18 cellular contexts compared by ENCODE assay signal in genomic region chr15:84699538-84700191, GRCh38. TPM values are rescaled to one million over a fixed set of nuclear protein-coding genes. Genes with fewer than 3 reads are reported as not detected.
DNase-seq lines count a peak whose midpoint lies in the region; ATAC-seq and TF ChIP-seq lines count a peak whose summit lies in the region.
"Had no signal": no experiment of that assay in that cellular context is flagged by ENCODE, and none has a peak within 500 bp of the region (broad histone marks: within the 10 kb centered on the region; RNA-seq: fewer than 3 reads in every experiment).

No MANE protein-coding gene starts in this region.

- no peak for DNase-seq in activated T-cell treated with anti-CD3 and anti-CD28 coated beads, Interleukin-2, amount 50 U/mL, for 72 hours
- DNase-seq in activated T-cell treated with anti-CD3 and anti-CD28 coated beads for 4 hours (no peak), GM23338 (ENCODE audit: low spot score) (no peak), type B pancreatic cell (ENCODE audit: extremely low spot score, unreplicated experiment) (no peak)
- DNase-seq: activated naive CD4-positive, alpha-beta T cell; brain microvascular endothelial cell; CD8-positive, alpha-beta memory T cell; gastrocnemius medialis; GOT3; mesendoderm; NCI-H345; spleen; stomach had no signal

- H3K9me3 Mint-ChIP-seq in activated T-cell treated with anti-CD3 and anti-CD28 coated beads, Interleukin-2, amount 50 U/mL, for 72 hours: no peaks in the 10 kb centered on the region
- H3K9me3 Mint-ChIP-seq in GM23338 (no peaks in the 10 kb centered on the region), type B pancreatic cell (no peaks in the 10 kb centered on the region)
- H3K9me3 Mint-ChIP-seq in activated T-helper 17 cell treated with anti-CD3 and anti-CD28 coated beads, Interleukin-2, amount 50 U/mL, for 72 hours: no peaks in the 10 kb centered on the region
- H3K9me3 Mint-ChIP-seq: CD8-positive, alpha-beta memory T cell had no signal

- peaks cover 0 to under 1% of the 10 kb centered on the region in 2 donors for H3K36me3 Mint-ChIP-seq in activated T-cell treated with anti-CD3 and anti-CD28 coated beads, Interleukin-2, amount 50 U/mL, for 72 hours (ENCODE audit: insufficient read depth in 2 of 2)
- H3K36me3 Mint-ChIP-seq in GM23338 (ENCODE audit: low read depth) (no peaks in the 10 kb centered on the region; the same call in 2 of the 3 replicates), type B pancreatic cell (no peaks in the 10 kb centered on the region)
- H3K36me3 Mint-ChIP-seq in activated T-helper 17 cell treated with anti-CD3 and anti-CD28 coated beads, Interleukin-2, amount 50 U/mL, for 72 hours (ENCODE audit: low read depth): peaks cover 43% of the 10 kb centered on the region

- H4K20me1 ChIP-seq in GM23338 (replicated peaks; ENCODE audit: insufficient read depth): peaks cover 62% of the 10 kb centered on the region

- H3K4me1 ChIP-seq in GM23338 (ENCODE audit: insufficient read depth) (no peaks in the 10 kb centered on the region), neutrophil (ENCODE audit: control insufficient read depth in 1 of 2, insufficient read depth in 1 of 2, low read depth in 1 of 2, low read length in 1 of 2) (peaks cover 8 to 26% of the 10 kb centered on the region in 2 experiments)

- no peaks in the 10 kb centered on the region for H3K27me3 ChIP-seq in GM23338 (ENCODE audit: insufficient read depth)
- no peaks in the 10 kb centered on the region for H3K27me3 ChIP-seq in neutrophil
- H3K27me3 ChIP-seq: brain microvascular endothelial cell, gastrocnemius medialis, spleen, stomach had no signal

- peaks cover 100% of the 10 kb centered on the region for H3K79me2 ChIP-seq in GM23338 (replicated peaks; ENCODE audit: insufficient read depth)

- no peaks in the 10 kb centered on the region for H3K27me3 Mint-ChIP-seq in activated T-cell treated with anti-CD3 and anti-CD28 coated beads, Interleukin-2, amount 50 U/mL, for 72 hours (ENCODE audit: low read depth)
- H3K27me3 Mint-ChIP-seq in GM23338 (ENCODE audit: insufficient read depth, low read depth, poor library complexity) (peaks cover 2% of the 10 kb centered on the region), type B pancreatic cell (no peaks in the 10 kb centered on the region)
- no peaks in the 10 kb centered on the region for H3K27me3 Mint-ChIP-seq in activated T-helper 17 cell treated with anti-CD3 and anti-CD28 coated beads, Interleukin-2, amount 50 U/mL, for 72 hours

- no peaks in the 10 kb centered on the region for H3K9me2 ChIP-seq in GM23338 (ENCODE audit: insufficient read depth)

- TF ChIP-seq CTCF in GM23338 (conservative IDR thresholded peaks at IDR 0.05; ENCODE audit: low read depth in 2 of 2) (no peak), neutrophil (IDR thresholded peaks at IDR 0.05) (no peak), type B pancreatic cell (conservative IDR thresholded peaks at IDR 0.05) (no peak)

- no peak overlapping the region for H3K4me3 ChIP-seq in GM23338
- no peak overlapping the region for H3K4me3 ChIP-seq in neutrophil (ENCODE audit: low read depth in 1 of 2, low read length in 1 of 2)
- H3K4me3 ChIP-seq: gastrocnemius medialis, spleen, stomach had no signal

- ATAC-seq in activated T-cell treated with anti-CD3 and anti-CD28 coated beads, Interleukin-2, amount 50 U/mL, for 72 hours (replicated peaks in 1 of 2): peak; percentile 64 to 74
- ATAC-seq in GM23338: no peak
- ATAC-seq in activated T-helper 17 cell treated with anti-CD3 and anti-CD28 coated beads, Interleukin-2, amount 50 U/mL, for 72 hours (replicated peaks): peak; percentile 87
- ATAC-seq in HG02678 (IDR thresholded peaks at IDR 0.05; ENCODE audit: unreplicated experiment): no peak
- ATAC-seq in HG03460 (IDR thresholded peaks at IDR 0.05; ENCODE audit: unreplicated experiment): no peak
- ATAC-seq: gastrocnemius medialis had no signal

- no peak overlapping the region for H2AFZ ChIP-seq in GM23338

- peak overlapping the region; percentile 84; the same call in 1 of the 2 replicates for H3K27ac ChIP-seq in GM23338 (ENCODE audit: low read depth)
- H3K27ac ChIP-seq in neutrophil: peak overlapping the region; percentile 35
- H3K27ac ChIP-seq: brain microvascular endothelial cell, gastrocnemius medialis, RWPE1, spleen, stomach had no signal

- peaks cover 55% of the 10 kb centered on the region for H3K4me1 Mint-ChIP-seq in activated T-cell treated with anti-CD3 and anti-CD28 coated beads, Interleukin-2, amount 50 U/mL, for 72 hours (ENCODE audit: low read depth)
- H3K4me1 Mint-ChIP-seq in GM23338 (no peaks in the 10 kb centered on the region), type B pancreatic cell (ENCODE audit: unreplicated experiment) (peaks cover 8% of the 10 kb centered on the region)
- H3K4me1 Mint-ChIP-seq in activated T-helper 17 cell treated with anti-CD3 and anti-CD28 coated beads, Interleukin-2, amount 50 U/mL, for 72 hours: peaks cover 41% of the 10 kb centered on the region

- H3K36me3 ChIP-seq in GM23338 (ENCODE audit: insufficient read depth) (no peaks in the 10 kb centered on the region), neutrophil (no peaks in the 10 kb centered on the region)
- H3K36me3 ChIP-seq: gastrocnemius medialis, stomach had no signal

- H3F3A ChIP-seq in GM23338 (replicated peaks; ENCODE audit: low read depth): no peaks in the 10 kb centered on the region

- no peak overlapping the region for H3K4me2 ChIP-seq in GM23338

- no peaks in the 10 kb centered on the region for H3K9me3 ChIP-seq in neutrophil
- H3K9me3 ChIP-seq: gastrocnemius medialis, spleen, stomach had no signal

- H3K27ac Mint-ChIP-seq in activated T-cell treated with anti-CD3 and anti-CD28 coated beads, Interleukin-2, amount 50 U/mL, for 72 hours: peak overlapping the region; percentile 76
- H3K27ac Mint-ChIP-seq in GM23338 (no peak overlapping the region), type B pancreatic cell (no peak overlapping the region)
- peak overlapping the region; percentile 82 for H3K27ac Mint-ChIP-seq in activated T-helper 17 cell treated with anti-CD3 and anti-CD28 coated beads, Interleukin-2, amount 50 U/mL, for 72 hours

- H3K4me3 Mint-ChIP-seq in activated T-cell treated with anti-CD3 and anti-CD28 coated beads, Interleukin-2, amount 50 U/mL, for 72 hours: peak overlapping the region; percentile 56 to 62
- H3K4me3 Mint-ChIP-seq in GM23338: no peak overlapping the region
- peak overlapping the region; percentile 72 for H3K4me3 Mint-ChIP-seq in activated T-helper 17 cell treated with anti-CD3 and anti-CD28 coated beads, Interleukin-2, amount 50 U/mL, for 72 hours
- no peak overlapping the region for H3K4me3 Mint-ChIP-seq in type B pancreatic cell

TF ChIP-seq in GM23338, 12 proteins besides CTCF, POLR2A, EP300 and RAD21 (continues in another document):
- TF ChIP-seq NANOG (IDR thresholded peaks at IDR 0.05; ENCODE audit: borderline replicate concordance) (no peak), ETS1 (IDR thresholded peaks at IDR 0.05) (no peak), EZH2phosphoT487 (IDR thresholded peaks at IDR 0.05; ENCODE audit: unreplicated experiment) (no peak), CREB1 (CRISPR knock-in tag; IDR thresholded peaks at IDR 0.05; ENCODE audit: low read depth) (no peak), POLR2AphosphoS5 (IDR thresholded peaks at IDR 0.05; ENCODE audit: low read depth) (no peak)

RNA-seq across cellular contexts. Expression of gene SEC11A, which starts 16.3 kb away (rescaled TPM):
- 100 to 1,000 TPM; 120 to 134 TPM for total RNA-seq in activated T-cell treated with anti-CD3 and anti-CD28 coated beads, Interleukin-2, amount 50 U/mL, for 72 hours
- total RNA-seq in GM23338 (2014; rRNA removed; shearing (Covaris generic)): 191 and 208 TPM in 2 replicates
- polyA plus RNA-seq in GM23338 (2016; fragmentation: Nextera tagmentation; extraction: Ambion mirVana): 238 and 257 TPM in 2 replicates
- 100 to 1,000 TPM; 111 to 116 TPM for total RNA-seq in activated T-helper 17 cell treated with anti-CD3 and anti-CD28 coated beads, Interleukin-2, amount 50 U/mL, for 72 hours
- total RNA-seq in type B pancreatic cell (ENCODE audit: low replicate concordance): 178 and 185 TPM in 2 replicates

RNA-seq across cellular contexts. Expression of gene NMB, which starts 41.7 kb away (rescaled TPM):
- total RNA-seq in activated T-cell treated with anti-CD3 and anti-CD28 coated beads, Interleukin-2, amount 50 U/mL, for 72 hours: 1 to 10 TPM; 3.6 to 4.0 TPM
- total RNA-seq in GM23338 (2014; rRNA removed; shearing (Covaris generic)): 19.8 and 22.0 TPM in 2 replicates
- 17.0 and 18.1 TPM in 2 replicates for polyA plus RNA-seq in GM23338 (2016; fragmentation: Nextera tagmentation; extraction: Ambion mirVana)
- 1 to 10 TPM; 7.8 TPM for total RNA-seq in activated T-helper 17 cell treated with anti-CD3 and anti-CD28 coated beads, Interleukin-2, amount 50 U/mL, for 72 hours
- 7.4 and 8.2 TPM in 2 replicates for total RNA-seq in type B pancreatic cell (ENCODE audit: low replicate concordance)

RNA-seq across cellular contexts. Expression of gene WDR73, which starts 45.6 kb away (rescaled TPM):
- 10 to 100 TPM; 16.1 to 16.7 TPM for total RNA-seq in activated T-cell treated with anti-CD3 and anti-CD28 coated beads, Interleukin-2, amount 50 U/mL, for 72 hours
- total RNA-seq in GM23338 (2014; rRNA removed; shearing (Covaris generic)): 25.2 and 29.3 TPM in 2 replicates
- polyA plus RNA-seq in GM23338 (2016; fragmentation: Nextera tagmentation; extraction: Ambion mirVana): 14.8 TPM in 2 replicates
- 10 to 100 TPM; 14.8 to 22.5 TPM for total RNA-seq in activated T-helper 17 cell treated with anti-CD3 and anti-CD28 coated beads, Interleukin-2, amount 50 U/mL, for 72 hours
- 42.9 and 51.8 TPM in 2 replicates for total RNA-seq in type B pancreatic cell (ENCODE audit: low replicate concordance)

RNA-seq across cellular contexts. Expression of gene ZNF592, which starts 48.7 kb away (rescaled TPM):
- total RNA-seq in activated T-cell treated with anti-CD3 and anti-CD28 coated beads, Interleukin-2, amount 50 U/mL, for 72 hours: 10 to 100 TPM; 33.5 to 39.5 TPM
- 18.8 and 21.4 TPM in 2 replicates for total RNA-seq in GM23338 (2014; rRNA removed; shearing (Covaris generic))
- polyA plus RNA-seq in GM23338 (2016; fragmentation: Nextera tagmentation; extraction: Ambion mirVana): 4.4 and 4.7 TPM in 2 replicates
- 10 to 100 TPM; 23.8 to 36.8 TPM for total RNA-seq in activated T-helper 17 cell treated with anti-CD3 and anti-CD28 coated beads, Interleukin-2, amount 50 U/mL, for 72 hours
- total RNA-seq in type B pancreatic cell (ENCODE audit: low replicate concordance): 26.4 and 26.8 TPM in 2 replicates

Comparison
In these comparisons a context has a peak if more than half of its experiments do, and no peak if none do; other contexts are left out.
1. ATAC-seq: peak in activated T-cell treated with anti-CD3 and anti-CD28 coated beads, Interleukin-2, amount 50 U/mL, for 72 hours (2 of 2) and activated T-helper 17 cell treated with anti-CD3 and anti-CD28 coated beads, Interleukin-2, amount 50 U/mL, for 72 hours (single experiment); none in GM23338 (single experiment), HG02678 (single experiment) and HG03460 (single experiment).
2. H3K27ac Mint-ChIP-seq: peak in activated T-cell treated with anti-CD3 and anti-CD28 coated beads, Interleukin-2, amount 50 U/mL, for 72 hours (single experiment) and activated T-helper 17 cell treated with anti-CD3 and anti-CD28 coated beads, Interleukin-2, amount 50 U/mL, for 72 hours (single experiment); none in GM23338 (single experiment) and type B pancreatic cell (single experiment).
3. H3K4me3 Mint-ChIP-seq: peak in activated T-cell treated with anti-CD3 and anti-CD28 coated beads, Interleukin-2, amount 50 U/mL, for 72 hours (2 of 2) and activated T-helper 17 cell treated with anti-CD3 and anti-CD28 coated beads, Interleukin-2, amount 50 U/mL, for 72 hours (single experiment); none in GM23338 (single experiment) and type B pancreatic cell (single experiment).